21 cellular contexts compared by ENCODE assay signal in the genomic region with DNA sequence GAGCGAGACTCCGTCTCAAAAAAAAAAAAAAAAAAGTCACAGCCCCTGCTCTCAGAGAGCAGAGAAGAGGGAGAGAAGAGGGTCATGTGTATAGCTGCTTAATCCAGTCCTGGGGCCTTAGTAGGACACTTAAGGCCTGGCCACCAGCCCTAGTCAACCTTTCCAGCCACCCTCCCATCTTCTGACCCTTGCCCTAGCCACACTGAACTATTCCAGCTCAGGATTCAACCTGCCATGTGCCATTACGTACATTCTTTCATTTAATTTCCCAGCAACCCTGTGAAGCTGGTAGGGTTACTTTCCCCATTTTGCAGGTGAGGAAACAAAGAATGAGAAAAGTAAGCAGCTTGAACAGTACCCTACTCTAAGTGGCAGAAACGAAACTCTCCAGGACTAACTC. TPM values are rescaled to one million over a fixed set of nuclear protein-coding genes. Genes with fewer than 3 reads are reported as not detected.
"Had no signal": no experiment of that assay in that cellular context is flagged by ENCODE, and none has a peak within 500 bp of the region (broad histone marks: within the 10 kb centered on the region; RNA-seq: fewer than 3 reads in every experiment).

No MANE protein-coding gene starts in this region.

- H3K4me3 ChIP-seq: adrenal gland, breast epithelium, lung, right lobe of liver, transverse colon had no signal

- H3K36me3 Mint-ChIP-seq: activated naive CD4-positive, alpha-beta T cell treated with anti-CD3 and anti-CD28 coated beads, Interleukin-2, amount 50 U/mL, for 72 hours; WTC11 had no signal

- ATAC-seq: activated CD4-positive, alpha-beta T cell treated with anti-CD3 and anti-CD28 coated beads for 36 hours; activated naive CD4-positive, alpha-beta T cell treated with anti-CD3 and anti-CD28 coated beads, Interleukin-2, amount 50 U/mL, for 72 hours; right lobe of liver; WTC11 had no signal

- H3K9me3 ChIP-seq: adrenal gland, breast epithelium, right lobe of liver, transverse colon had no signal

- H3K36me3 ChIP-seq: adrenal gland, breast epithelium, right lobe of liver, transverse colon had no signal

- H3K27me3 ChIP-seq: adrenal gland had no signal

- H3K27ac ChIP-seq: adrenal gland, breast epithelium, right lobe of liver, transverse colon had no signal

- H3K4me3 Mint-ChIP-seq: activated CD4-positive, alpha-beta T cell treated with anti-CD3 and anti-CD28 coated beads for 36 hours; activated T-helper 1 cell treated with anti-CD3 and anti-CD28 coated beads, Interleukin-12 subunit alpha, Interleukin-12 subunit beta, Interleukin-2, Interleukin-4 antibody, amounts not matched to agents 30 ng/mL and 10 ng/mL and 1 ng/mL, durations not matched to agents 14 hours and 24 hours and 36 hours; stimulated activated naive CD8-positive, alpha-beta T cell treated with anti-CD3 and anti-CD28 coated beads, Interleukin-15, Interleukin-2, amounts not matched to agents 100 ng/mL and 50 ng/mL, for 24 hours; WTC11 had no signal

- DNase-seq: activated CD4-positive, alpha-beta T cell treated with anti-CD3 and anti-CD28 coated beads for 36 hours; activated CD4-positive, alpha-beta T cell treated with anti-CD3 and anti-CD28 coated beads, Interleukin-2, amount 50 U/mL, for 48 hours; activated gamma-delta T cell treated with Interleukin-2 at 50 U/mL for 16 hours; activated T-cell treated with anti-CD3 and anti-CD28 coated beads for 4 hours; adrenal gland; cerebellar nuclear complex; cortex of kidney; effector CD4-positive, alpha-beta T cell; hypothalamus; right lobe of liver; small intestine; stimulated activated CD4-positive, alpha-beta T cell treated with anti-CD3 and anti-CD28 coated beads, Interleukin-15, amount 100 ng/mL, for 24 hours; stimulated activated CD4-positive, alpha-beta T cell treated with anti-CD3 and anti-CD28 coated beads, Interleukin-2, amount 100 ng/mL, for 48 hours; transverse colon had no signal

- H3K9me3 Mint-ChIP-seq: activated naive CD4-positive, alpha-beta T cell treated with anti-CD3 and anti-CD28 coated beads, Interleukin-2, amount 50 U/mL, for 72 hours; activated T-helper 1 cell treated with anti-CD3 and anti-CD28 coated beads, Interleukin-12 subunit alpha, Interleukin-12 subunit beta, Interleukin-2, Interleukin-4 antibody, amounts not matched to agents 30 ng/mL and 10 ng/mL and 1 ng/mL, durations not matched to agents 14 hours and 24 hours and 36 hours; stimulated activated naive CD8-positive, alpha-beta T cell treated with anti-CD3 and anti-CD28 coated beads, Interleukin-15, Interleukin-2, amounts not matched to agents 100 ng/mL and 50 ng/mL, for 24 hours; WTC11 had no signal

- H3K27ac Mint-ChIP-seq: activated CD4-positive, alpha-beta T cell treated with anti-CD3 and anti-CD28 coated beads for 36 hours; activated naive CD4-positive, alpha-beta T cell treated with anti-CD3 and anti-CD28 coated beads, Interleukin-2, amount 50 U/mL, for 72 hours; activated T-helper 1 cell treated with anti-CD3 and anti-CD28 coated beads, Interleukin-12 subunit alpha, Interleukin-12 subunit beta, Interleukin-2, Interleukin-4 antibody, amounts not matched to agents 30 ng/mL and 10 ng/mL and 1 ng/mL, durations not matched to agents 14 hours and 24 hours and 36 hours; stimulated activated naive CD8-positive, alpha-beta T cell treated with anti-CD3 and anti-CD28 coated beads, Interleukin-15, Interleukin-2, amounts not matched to agents 100 ng/mL and 50 ng/mL, for 24 hours had no signal

RNA-seq across cellular contexts. Expression of gene FOXO6, which starts 9.0 kb away (rescaled TPM):
- total RNA-seq: activated T-helper 1 cell treated with anti-CD3 and anti-CD28 coated beads, Interleukin-12 subunit alpha, Interleukin-12 subunit beta, Interleukin-2, Interleukin-4 antibody, amounts not matched to agents 30 ng/mL and 10 ng/mL and 1 ng/mL, durations not matched to agents 14 hours and 24 hours and 36 hours; T-helper 2 cell treated with Interferon-gamma antibody and Interleukin-4, amounts not matched to agents 100 ng/mL and 5 ng/mL, for 36 hours had no signal
